In genomic region chr1:243726792-243727502, GRCh38 we compare ENCODE assay signal across 1 cellular context.
TF ChIP-seq lines count a peak whose summit lies in the region.

No MANE protein-coding gene starts in this region.

TF ChIP-seq in IMR-90, 13 proteins besides CTCF, POLR2A, EP300 and RAD21 (continued from another document):
- no peak for TF ChIP-seq ELK1 (IDR thresholded peaks at IDR 0.05; ENCODE audit: borderline replicate concordance, low read depth, low read length)
